Comparison of ENCODE assay signal across 8 cellular contexts in the genomic region with DNA sequence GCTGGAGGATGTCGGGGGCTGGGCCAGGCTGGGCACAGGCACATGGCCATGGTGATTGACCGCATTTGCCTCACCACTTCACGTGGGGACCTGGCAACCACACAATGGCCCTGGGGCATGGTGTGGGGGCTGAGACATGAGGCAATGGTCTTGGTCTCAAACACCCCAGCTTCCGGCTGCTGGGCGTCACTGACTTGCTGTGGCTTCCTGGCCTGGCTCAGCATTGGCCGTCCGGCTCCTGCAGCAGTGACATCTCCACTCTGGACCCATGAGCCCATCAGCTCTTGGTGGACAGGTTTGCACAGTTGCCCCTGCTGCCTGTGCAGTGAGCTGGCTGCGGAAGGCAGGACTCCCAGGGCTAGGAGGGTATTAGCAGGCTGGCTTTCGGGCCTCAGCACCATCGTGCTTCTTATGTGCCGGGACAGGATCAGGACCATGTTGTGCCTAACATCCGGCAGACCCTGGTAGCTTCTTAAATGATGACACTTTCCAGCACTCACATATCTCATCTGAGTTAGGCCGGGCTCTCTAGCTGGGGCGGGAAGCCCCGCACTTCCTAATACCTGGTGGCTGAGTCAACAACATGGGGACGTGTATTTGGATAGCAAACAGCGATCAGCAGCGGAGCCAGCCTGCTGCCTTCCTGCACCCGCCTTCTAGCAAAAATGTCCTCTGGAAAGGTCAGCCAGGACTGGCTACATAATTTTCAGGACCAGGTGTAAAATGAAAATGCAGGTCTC. TPM values are rescaled to one million over a fixed set of nuclear protein-coding genes. Genes with fewer than 3 reads are reported as not detected.
DNase-seq lines count a peak whose midpoint lies in the region; ATAC-seq and TF ChIP-seq lines count a peak whose summit lies in the region.

No MANE protein-coding gene starts in this region.

- H3K27ac ChIP-seq in HUES6 (ENCODE audit: low read depth, low read length) (no peak overlapping the region), spleen (peak overlapping the region; percentile 81 to 93 (median 90))

- H3K9ac ChIP-seq in HUES6 (ENCODE audit: low read length): peak overlapping the region; percentile 27

- peaks cover 3% of the 10 kb centered on the region for H3K36me3 Mint-ChIP-seq in activated naive CD4-positive, alpha-beta T cell treated with anti-CD3 and anti-CD28 coated beads, Interleukin-2, amount 50 U/mL, for 24 hours

- ATAC-seq in left ventricle myocardium superior: peak; percentile 40
- ATAC-seq in GM19035 (IDR thresholded peaks at IDR 0.05; ENCODE audit: unreplicated experiment): no peak

- H3K27me3 ChIP-seq in HUES6 (ENCODE audit: control insufficient read depth, insufficient read depth, low read length) (no peaks in the 10 kb centered on the region), spleen (replicated peaks in 1 of 7) (no peaks in the 10 kb centered on the region)

- H3K36me3 ChIP-seq in HUES6 (ENCODE audit: control insufficient read depth, insufficient read depth, low read length) (no peaks in the 10 kb centered on the region), spleen (no peaks in the 10 kb centered on the region)

- H3K4me1 Mint-ChIP-seq in activated naive CD4-positive, alpha-beta T cell treated with anti-CD3 and anti-CD28 coated beads, Interleukin-2, amount 50 U/mL, for 24 hours: peaks cover 86% of the 10 kb centered on the region

- H3K4me3 ChIP-seq in HUES6 (ENCODE audit: low read depth, low read length) (no peak overlapping the region; the same call in 1 of the 2 replicates), spleen (peak overlapping the region in 1 of 8 donors; percentile 54)

- peak overlapping the region; percentile 44 for H3K4me3 Mint-ChIP-seq in activated naive CD4-positive, alpha-beta T cell treated with anti-CD3 and anti-CD28 coated beads, Interleukin-2, amount 50 U/mL, for 24 hours

- H3K9me3 Mint-ChIP-seq in activated naive CD4-positive, alpha-beta T cell treated with anti-CD3 and anti-CD28 coated beads, Interleukin-2, amount 50 U/mL, for 24 hours: no peaks in the 10 kb centered on the region

- peak overlapping the region; percentile 30 for H3K27ac Mint-ChIP-seq in activated naive CD4-positive, alpha-beta T cell treated with anti-CD3 and anti-CD28 coated beads, Interleukin-2, amount 50 U/mL, for 24 hours

- peak in 1 of 3 donors; percentile 4 for TF ChIP-seq POLR2A in spleen (IDR thresholded peaks at IDR 0.05)

- peak; percentile 53 for DNase-seq in A172 (ENCODE audit: low spot score)
- peak; percentile 65 for DNase-seq in left ventricle myocardium superior
- DNase-seq in spleen: peak; percentile 91
- DNase-seq in activated CD8-positive, alpha-beta memory T cell treated with anti-CD3 and anti-CD28 coated beads, Interleukin-2, amount 50 U/mL, for 4 hours: no peak
- no peak for DNase-seq in NCI-H524 treated with DMSO at 0.1 percent for 48 hours (lab: John Stamatoyannopoulos, UW)

- intact Hi-C loops in left ventricle myocardium superior (cut with micrococcal nuclease): no loop called here
- intact Hi-C loops in spleen (cut with DNase I; ENCODE audit: low total_unique reads): no loop called here

- H3K9me3 ChIP-seq in HUES6 (ENCODE audit: control insufficient read depth, insufficient read depth, low read depth, low read length) (no peaks in the 10 kb centered on the region), spleen (no peaks in the 10 kb centered on the region)

- H3K27me3 Mint-ChIP-seq in activated naive CD4-positive, alpha-beta T cell treated with anti-CD3 and anti-CD28 coated beads, Interleukin-2, amount 50 U/mL, for 24 hours: no peaks in the 10 kb centered on the region

- WGBS in spleen, 5 donors: 43 to 63% (median 53%) methylated on average over 18 to 19 of the region's 19 CpGs

- TF ChIP-seq CTCF in spleen (IDR thresholded peaks at IDR 0.05 in 8 of 11, conservative IDR thresholded peaks at IDR 0.05 in 3 of 11): no peak

- peaks cover 64% of the 10 kb centered on the region for H3K4me1 ChIP-seq in HUES6 (ENCODE audit: control insufficient read depth, insufficient read depth, low read length)
- peaks cover 59 to 100% (median 89%) of the 10 kb centered on the region in 6 donors for H3K4me1 ChIP-seq in spleen

RNA-seq across cellular contexts. Expression of gene ZNF710, which starts 34.1 kb away (rescaled TPM):
- total RNA-seq in A172 (2014; rRNA removed; shearing (Covaris generic)): 6.2 and 6.6 TPM in 2 replicates
- total RNA-seq in left ventricle myocardium superior (6.1 TPM), spleen (10 to 100 TPM; 25.5 to 66.4 (median 36.7) TPM)
- 10 to 100 TPM; 12.5 to 24.8 (median 19.5) TPM for polyA plus RNA-seq in spleen

Comparison
In these comparisons a context has a peak if more than half of its experiments do, and no peak if none do; other contexts are left out.
1. DNase-seq: peak in A172 (single experiment), left ventricle myocardium superior (single experiment) and spleen (single experiment); none in activated CD8-positive, alpha-beta memory T cell treated with anti-CD3 and anti-CD28 coated beads, Interleukin-2, amount 50 U/mL, for 4 hours (single experiment) and NCI-H524 treated with DMSO at 0.1 percent for 48 hours (single experiment).